ENCODE assay signal across 8 cellular contexts in the genomic region with DNA sequence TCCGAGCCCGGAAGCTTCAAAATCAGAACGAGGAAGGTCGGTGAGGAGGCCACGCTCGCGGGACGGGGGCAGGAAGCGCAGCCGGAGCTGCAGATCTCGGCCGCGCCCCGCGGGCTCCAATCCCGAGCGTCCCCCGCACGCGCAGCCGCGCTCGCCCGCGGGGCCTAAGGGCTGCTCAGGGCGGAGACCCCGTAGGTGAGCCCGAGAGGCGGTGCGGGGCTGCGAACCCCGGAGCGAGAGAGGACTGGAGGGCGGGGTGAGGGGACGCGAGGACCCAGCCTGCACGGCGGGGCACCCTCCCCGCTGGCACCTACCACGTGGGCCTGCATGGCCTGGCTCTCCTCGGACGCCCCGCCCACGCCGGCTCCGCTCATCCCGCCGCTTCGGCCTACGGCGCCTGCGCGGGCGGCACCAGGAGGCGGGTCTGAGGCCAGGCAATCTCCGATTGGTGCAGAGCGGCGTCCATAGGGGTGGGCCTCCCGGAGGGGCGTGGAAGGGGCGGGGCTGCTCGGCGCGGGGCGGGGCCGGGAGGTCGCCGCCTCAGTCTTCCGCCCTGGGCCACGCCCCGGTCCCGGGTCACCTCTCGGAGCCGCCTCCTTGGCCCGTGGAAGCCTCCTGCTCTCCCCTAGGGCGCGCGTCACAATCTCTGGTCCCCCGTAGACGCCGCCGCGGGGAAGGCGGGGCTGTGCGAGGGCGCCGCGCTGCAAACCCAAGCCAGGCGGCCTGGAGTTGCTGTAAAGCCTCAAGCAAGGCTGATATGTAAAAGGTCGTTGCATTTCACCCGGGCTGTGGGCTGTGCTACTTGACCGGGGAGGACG. TPM values are rescaled to one million over a fixed set of nuclear protein-coding genes. Genes with fewer than 3 reads are reported as not detected.
DNase-seq lines count a peak whose midpoint lies in the region; ATAC-seq and TF ChIP-seq lines count a peak whose summit lies in the region.

No MANE protein-coding gene starts in this region.

- H3K79me2 ChIP-seq in parathyroid adenoma = no peaks in the 10 kb centered on the region

- H3K27me3 ChIP-seq in cardiac muscle cell = no peaks in the 10 kb centered on the region
- no peaks in the 10 kb centered on the region for H3K27me3 ChIP-seq in parathyroid adenoma (ENCODE audit: control insufficient read depth, insufficient read depth, low read length)
- H3K27me3 ChIP-seq in tibial nerve = no peaks in the 10 kb centered on the region

- DNase-seq in GM10248 (ENCODE audit: extremely low spot score) (peak; percentile 100), NCI-H1092 treated with DMSO at 0.1 percent for 48 hours (lab: John Stamatoyannopoulos, UW) (peak; percentile 94), SKM-1 treated with dmso at 0.1 percent for 144 hours (lab: John Stamatoyannopoulos, UW; ENCODE audit: unreplicated experiment) (peak; percentile 99), cardiac muscle cell (ENCODE audit: low read depth in 1 of 2, low spot score in 1 of 2) (peak; percentile 99), tibial nerve (ENCODE audit: low spot score in 2 of 2) (peak; percentile 90 to 95)
- DNase-seq in activated naive CD8-positive, alpha-beta T cell treated with anti-CD3 and anti-CD28 coated beads, Interleukin-2, amount 50 U/mL, for 16 hours (ENCODE audit: low read depth, low spot score) = peak; percentile 91

- peak; percentile 95 for ATAC-seq in HG02610 (IDR thresholded peaks at IDR 0.05; ENCODE audit: unreplicated experiment)

- CTCF ChIA-PET in GM10248 (lab: Yijun Ruan, JAX) = no interaction called here

- H3K4me1 ChIP-seq in cardiac muscle cell (ENCODE audit: low read depth) (peaks cover 8% of the 10 kb centered on the region), parathyroid adenoma (peaks cover 5% of the 10 kb centered on the region), tibial nerve (peaks cover 0 to 38% (median 9%) of the 10 kb centered on the region in 4 donors)

- no peaks in the 10 kb centered on the region for H3K36me3 ChIP-seq in cardiac muscle cell
- H3K36me3 ChIP-seq in parathyroid adenoma (ENCODE audit: control insufficient read depth, insufficient read depth, low read length) = no peaks in the 10 kb centered on the region
- H3K36me3 ChIP-seq in tibial nerve = peaks cover 0 to 7% (median 0%) of the 10 kb centered on the region in 3 donors

- H3K4me2 ChIP-seq in parathyroid adenoma (ENCODE audit: low read length) = peak overlapping the region; percentile 99

- TF ChIP-seq POLR2A in tibial nerve (IDR thresholded peaks at IDR 0.05) = peak; percentile 87 to 90

- peak overlapping the region; percentile 34 for H3K9ac ChIP-seq in parathyroid adenoma

- TF ChIP-seq EP300 in tibial nerve (IDR thresholded peaks at IDR 0.05) = peak; percentile 49 to 82

- POLR2A ChIA-PET in GM10248 (lab: Yijun Ruan, JAX) = no interaction called here

- H3K9me3 ChIP-seq in cardiac muscle cell (ENCODE audit: low read depth) (no peaks in the 10 kb centered on the region), parathyroid adenoma (ENCODE audit: control insufficient read depth, low read length) (no peaks in the 10 kb centered on the region), tibial nerve (peaks cover 0 to 5% (median 0%) of the 10 kb centered on the region in 4 donors)

- TF ChIP-seq CTCF in GM10248 (IDR thresholded peaks at IDR 0.05; ENCODE audit: control extremely low read depth, extremely low read depth, low read depth, missing control alignments) (no peak), cardiac muscle cell (IDR thresholded peaks at IDR 0.05; ENCODE audit: low read depth, low read length) (no peak), parathyroid adenoma (IDR thresholded peaks at IDR 0.05) (peak; percentile 15), tibial nerve (IDR thresholded peaks at IDR 0.05) (peak in 2 of 5 experiments; percentile 14 to 34)

- H3K4me3 ChIP-seq in cardiac muscle cell (peak overlapping the region; percentile 57), parathyroid adenoma (ENCODE audit: low read depth, low read length) (peak overlapping the region; percentile 92), tibial nerve (peak overlapping the region; percentile 74 to 86 (median 80))

- H2AFZ ChIP-seq in parathyroid adenoma = peak overlapping the region; percentile 97

- WGBS in tibial nerve, 2 donors = 1% methylated on average over 56 to 64 of the region's 93 CpGs

- peak overlapping the region; percentile 50 for H3K27ac ChIP-seq in cardiac muscle cell
- peak overlapping the region; percentile 78 for H3K27ac ChIP-seq in parathyroid adenoma
- peak overlapping the region; percentile 56 to 91 (median 86) for H3K27ac ChIP-seq in tibial nerve

RNA-seq across cellular contexts. Expression of a gene that starts 27.8 kb away (rescaled TPM):
- total RNA-seq in cardiac muscle cell (41.5 and 44.1 TPM in 2 replicates), tibial nerve (100 to 1,000 TPM; 112 to 162 (median 147) TPM)
- polyA plus RNA-seq in cardiac muscle cell = 30.0 and 40.5 TPM in 2 replicates

Comparison
In these comparisons a context has a peak if more than half of its experiments do, and no peak if none do; other contexts are left out.
1. Peak in every context shown above with its lines: DNase-seq, ATAC-seq, H3K4me3 ChIP-seq and H3K27ac ChIP-seq.